ENCODE assay signal across 22 cellular contexts in the genomic region with DNA sequence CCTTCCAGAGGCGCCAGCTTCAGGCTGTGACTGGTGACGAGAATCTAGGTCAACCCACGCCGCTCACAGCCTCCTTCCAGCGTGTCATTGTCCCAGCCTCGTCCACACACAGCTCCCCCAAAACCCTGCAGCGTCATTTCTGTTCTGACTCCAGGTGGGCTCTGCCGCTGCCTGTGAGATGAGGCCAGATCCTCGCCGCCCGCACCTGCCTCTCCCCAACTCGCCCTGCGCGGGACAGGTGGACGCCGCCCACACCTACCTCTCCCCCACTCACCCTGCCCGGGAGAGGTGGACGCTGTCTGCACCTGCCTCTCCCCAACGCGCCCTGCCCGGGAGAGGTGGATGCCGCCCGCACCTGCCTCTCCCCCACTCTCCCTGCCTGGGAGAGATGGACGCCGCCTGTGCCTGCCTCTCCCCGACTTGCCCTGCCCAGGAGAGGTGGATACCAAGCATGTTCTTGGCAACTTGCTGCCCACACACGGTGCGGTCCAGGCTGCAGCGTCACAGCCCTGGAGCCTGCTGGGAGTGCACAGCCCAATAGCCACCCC. TPM values are rescaled to one million over a fixed set of nuclear protein-coding genes. Genes with fewer than 3 reads are reported as not detected.
DNase-seq lines count a peak whose midpoint lies in the region; ATAC-seq, FAIRE-seq and TF ChIP-seq lines count a peak whose summit lies in the region.
"Had no signal": no experiment of that assay in that cellular context is flagged by ENCODE, and none has a peak within 500 bp of the region (broad histone marks: within the 10 kb centered on the region; RNA-seq: fewer than 3 reads in every experiment).

No MANE protein-coding gene starts in this region.

- peak in 2 of 3 donors; percentile 31 to 51 for DNase-seq in right lobe of liver
- DNase-seq in HepG2 (ENCODE audit: low spot score) = no peak
- DNase-seq in NCI-H2196 treated with DMSO at 0.1 percent for 48 hours (lab: John Stamatoyannopoulos, UW; ENCODE audit: unreplicated experiment) = peak; percentile 18
- DNase-seq in left colon = peak in 1 of 2 donors; percentile 18
- DNase-seq in activated T-cell treated with anti-CD3 and anti-CD28 coated beads, Interleukin-2, amount 50 U/mL, for 1 hour = no peak
- DNase-seq in activated CD8-positive, alpha-beta memory T cell treated with anti-CD3 and anti-CD28 coated beads, Interleukin-2, amount 50 U/mL, for 48 hours = no peak
- DNase-seq: activated CD4-positive, alpha-beta T cell treated with anti-CD3 and anti-CD28 coated beads, Interleukin-2, amount 10 ng/mL, durations not matched to agents 24 days and 14 days; amygdala; DMS79 treated with DMSO at 0.1 percent for 48 hours; kidney glomerular epithelial cell; mesendoderm; MM.1S; naive thymus-derived CD8-positive, alpha-beta T cell; NCI-H146; SJCRH30; T-helper 17 cell had no signal

- FAIRE-seq in HepG2 (lab: Jason Lieb, UNC) = no peak
- FAIRE-seq: GM12878, K562 had no signal

- TF ChIP-seq EP300 in HepG2 (IDR thresholded peaks at IDR 0.05; ENCODE audit: low read depth in 2 of 2, low read length in 2 of 2) (no peak), HepG2 (CRISPR knock-in tag; IDR thresholded peaks at IDR 0.05; ENCODE audit: borderline replicate concordance) (no peak)

- no peaks in the 10 kb centered on the region for H3K79me2 ChIP-seq in HepG2 (ENCODE audit: insufficient read depth, low read length)
- H3K79me2 ChIP-seq: parathyroid adenoma had no signal

- no peak overlapping the region for H2AFZ ChIP-seq in HepG2 (ENCODE audit: low read length)
- H2AFZ ChIP-seq: parathyroid adenoma had no signal

- no peaks in the 10 kb centered on the region for H3K27me3 ChIP-seq in right lobe of liver
- peaks cover 34 to 84% of the 10 kb centered on the region in 2 experiments for H3K27me3 ChIP-seq in HepG2 (ENCODE audit: control insufficient read depth in 1 of 2, insufficient read depth in 2 of 2, low read length in 2 of 2)
- H3K27me3 ChIP-seq: SJCRH30 had no signal

- H3K4me1 ChIP-seq in right lobe of liver = no peaks in the 10 kb centered on the region
- no peaks in the 10 kb centered on the region for H3K4me1 ChIP-seq in HepG2 (ENCODE audit: insufficient read depth, low read length)
- H3K4me1 ChIP-seq: parathyroid adenoma, SJCRH30 had no signal

- intact Hi-C loops in right lobe of liver (cut with DNase I) (no loop called here), HepG2 (cut with micrococcal nuclease; ENCODE audit: unreplicated experiment) (no loop called here), left colon (cut with DNase I, micrococcal nuclease) (no loop called here)

- TF ChIP-seq POLR2A in right lobe of liver (IDR thresholded peaks at IDR 0.05) = no peak
- no peak for TF ChIP-seq POLR2A in HepG2 (IDR thresholded peaks at IDR 0.05; ENCODE audit: insufficient read depth in 1 of 2, low read depth in 2 of 2, low read length in 2 of 2)

- 0 out of 2 replicates have a peak, but pooled peaks cover 5% of the 10 kb centered on the region for H4K20me1 ChIP-seq in HepG2 (ENCODE audit: insufficient read depth, low read length)

- in situ Hi-C loops in HepG2 (cut with HindIII; ENCODE audit: extremely low pct_ligation_motif_present, low pct_unique_long_range_greater_than_20kb) = no loop called here

- no peaks in the 10 kb centered on the region for H3K9me3 ChIP-seq in right lobe of liver
- no peaks in the 10 kb centered on the region for H3K9me3 ChIP-seq in HepG2 (ENCODE audit: low read length)
- H3K9me3 ChIP-seq: SJCRH30, thoracic aorta had no signal

- no peak for TF ChIP-seq CTCF in right lobe of liver (IDR thresholded peaks at IDR 0.05)
- TF ChIP-seq CTCF in HepG2 (CRISPR knock-in tag; IDR thresholded peaks at IDR 0.05) = no peak

- H3K4me3 ChIP-seq in right lobe of liver (no peak overlapping the region), HepG2 (replicated peaks in 1 of 3; ENCODE audit: insufficient read depth in 1 of 3, low read depth in 2 of 3, low read length in 3 of 3) (no peak overlapping the region)
- H3K4me3 ChIP-seq: GM12878, K562, SJCRH30, thoracic aorta had no signal

- H3K36me3 ChIP-seq in right lobe of liver (no peaks in the 10 kb centered on the region), HepG2 (replicated peaks in 1 of 2; ENCODE audit: control insufficient read depth in 1 of 2, insufficient read depth in 2 of 2, low read length in 2 of 2) (no peaks in the 10 kb centered on the region)
- H3K36me3 ChIP-seq: SJCRH30, thoracic aorta had no signal

- H3K9ac ChIP-seq in HepG2 (ENCODE audit: insufficient read depth, low read depth, low read length) = no peak overlapping the region
- H3K9ac ChIP-seq: parathyroid adenoma had no signal

- H3K27ac ChIP-seq in right lobe of liver (no peak overlapping the region), HepG2 (ENCODE audit: extremely low read length, insufficient read depth, low read length) (no peak overlapping the region)
- H3K27ac ChIP-seq: parathyroid adenoma, SJCRH30, thoracic aorta had no signal

- POLR2A ChIA-PET in HepG2 (lab: Yijun Ruan, JAX) = no interaction called here

- CTCF ChIA-PET in HepG2 (lab: Yijun Ruan, JAX; ENCODE audit: low intra/inter-chr PET ratio, low total read pairs) = no interaction called here

- 61% methylated on average over 10 of the region's 29 CpGs for WGBS in right lobe of liver (ENCODE audit: insufficient coverage, low coverage, low lambda C conversion rate, missing lambda C conversion rate)
- WGBS in HepG2 (ENCODE audit: low lambda C conversion rate) = 27% methylated on average over 6 of the region's 29 CpGs

- no peak for ATAC-seq in right lobe of liver
- no peak for ATAC-seq in HepG2
- peak; percentile 5 for ATAC-seq in left colon
- no peak for ATAC-seq in GM21423 (IDR thresholded peaks at IDR 0.05; ENCODE audit: unreplicated experiment)
- ATAC-seq: GM12878; K562; naive thymus-derived CD8-positive, alpha-beta T cell; T-helper 17 cell had no signal

- no TSS peak for BruUV-seq in HepG2 (replicated peaks; lab: Mats Ljungman, UMichigan)

- TF ChIP-seq RAD21 in HepG2 (CRISPR knock-in tag; IDR thresholded peaks at IDR 0.05) = no peak

- H3K4me2 ChIP-seq in HepG2 (ENCODE audit: low read depth, low read length) = no peak overlapping the region

TF ChIP-seq in HepG2, 621 proteins besides CTCF, POLR2A, EP300 and RAD21 (continues in another document):
- no peak for TF ChIP-seq EZH2 (conservative IDR thresholded peaks at IDR 0.05; ENCODE audit: low read depth, low read length)
- TF ChIP-seq, protein P1, sequence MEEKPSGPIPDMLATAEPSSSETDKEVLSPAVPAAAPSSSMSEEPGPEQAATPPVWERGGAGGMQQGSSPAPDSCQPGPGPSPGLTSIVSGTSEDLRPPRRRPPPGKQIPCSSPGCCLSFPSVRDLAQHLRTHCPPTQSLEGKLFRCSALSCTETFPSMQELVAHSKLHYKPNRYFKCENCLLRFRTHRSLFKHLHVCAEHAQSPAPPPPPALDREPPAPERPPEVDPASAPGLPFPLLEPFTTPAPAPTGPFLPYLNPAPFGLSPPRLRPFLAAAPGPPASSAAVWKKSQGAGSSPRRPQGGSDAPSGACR (CRISPR knock-in tag; IDR thresholded peaks at IDR 0.05) = no peak
- TF ChIP-seq, protein P2, sequence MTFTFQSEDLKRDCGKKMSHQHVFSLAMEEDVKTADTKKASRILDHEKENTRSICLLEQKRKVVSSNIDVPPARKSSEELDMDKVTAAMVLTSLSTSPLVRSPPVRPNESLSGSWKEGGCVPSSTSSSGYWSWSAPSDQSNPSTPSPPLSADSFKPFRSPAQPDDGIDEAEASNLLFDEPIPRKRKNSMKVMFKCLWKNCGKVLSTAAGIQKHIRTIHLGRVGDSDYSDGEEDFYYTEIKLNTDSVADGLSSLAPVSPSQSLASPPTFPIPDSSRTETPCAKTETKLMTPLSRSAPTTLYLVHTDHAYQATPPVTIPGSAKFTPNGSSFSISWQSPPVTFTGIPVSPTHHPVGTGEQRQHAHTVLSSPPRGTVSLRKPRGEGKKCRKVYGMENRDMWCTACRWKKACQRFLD (CRISPR knock-in tag; IDR thresholded peaks at IDR 0.05; ENCODE audit: borderline replicate concordance) = no peak
- TF ChIP-seq ZBTB38 (CRISPR knock-in tag; IDR thresholded peaks at IDR 0.05) = no peak

RNA-seq across cellular contexts. Expression of a gene that starts 32.0 kb away (rescaled TPM):
- total RNA-seq in right lobe of liver (under 1 TPM; 0.16 to 0.67 (median 0.32) TPM), HepG2 (2016; rRNA removed; fragmentation: Illumina TruSeq; extraction: Trizol) (0.74 and 0.84 TPM in 2 replicates), left colon (under 1 TPM in 1 of 2 donors, not detected in 1; 0.37 TPM)
- not detected in 2 replicates for total RNA-seq in HepG2 (2016; cell fraction: cytosol; rRNA removed; fragmentation: Illumina TruSeq; extraction: Trizol; ENCODE audit: low read depth)
- total RNA-seq in HepG2 (2016; cell fraction: insoluble cytoplasmic fraction; rRNA removed; fragmentation: Illumina TruSeq; extraction: Trizol) = 0.87 and 1.1 TPM in 2 replicates
- total RNA-seq in HepG2 (2016; cell fraction: membrane; rRNA removed; fragmentation: Illumina TruSeq; extraction: Trizol) = 0.21 and 0.34 TPM in 2 replicates
- total RNA-seq in HepG2 (2016; cell fraction: nucleus; rRNA removed; fragmentation: Illumina TruSeq; extraction: Trizol) = 0.53 and 1.3 TPM in 2 replicates
- 0.10 and 0.24 TPM in 2 replicates for polyA plus RNA-seq in HepG2 (2011; rRNA removed)
- 0.13 and 0.19 TPM in 2 replicates for polyA plus RNA-seq in HepG2 (2011; cell fraction: cytosol; rRNA removed)
- 0.05 and 0.27 TPM in 2 replicates for polyA plus RNA-seq in HepG2 (2011; cell fraction: nucleus; rRNA removed)
- polyA plus RNA-seq in HepG2 (2012) = 0.12 and 0.16 TPM in 2 replicates
- polyA plus RNA-seq in HepG2 (2016; cell fraction: cytosol; fragmentation: Illumina TruSeq; extraction: Trizol; ENCODE audit: low read depth) = 0.18 and 0.26 TPM in 2 replicates
- 0.86 and 1.2 TPM in 2 replicates for polyA plus RNA-seq in HepG2 (2016; cell fraction: insoluble cytoplasmic fraction; fragmentation: Illumina TruSeq; extraction: Trizol; ENCODE audit: low read depth)
- 0.33 and 0.34 TPM in 2 replicates for polyA plus RNA-seq in HepG2 (2016; cell fraction: membrane; fragmentation: Illumina TruSeq; extraction: Trizol; ENCODE audit: low read depth)
- polyA plus RNA-seq in HepG2 (2016; cell fraction: nucleus; fragmentation: Illumina TruSeq; extraction: Trizol; ENCODE audit: insufficient read depth, low read depth) = 0.60 and 0.65 TPM in 2 replicates
- 0.06 TPM in 1 of 2 replicates, not detected in the other for polyA minus RNA-seq in HepG2 (2011; rRNA and poly(A)+ RNA removed; ENCODE audit: low replicate concordance)
- polyA minus RNA-seq in HepG2 (2011; cell fraction: cytosol; rRNA and poly(A)+ RNA removed) = not detected in 2 replicates
- 0.26 TPM in 1 of 2 replicates, not detected in the other for polyA minus RNA-seq in HepG2 (2011; cell fraction: nucleus; rRNA and poly(A)+ RNA removed)
- total RNA-seq: activated CD4-positive, alpha-beta T cell treated with anti-CD3 and anti-CD28 coated beads, Interleukin-2, amount 10 ng/mL, durations not matched to agents 24 days and 14 days; GM12878; K562; naive thymus-derived CD8-positive, alpha-beta T cell; T-helper 17 cell; thoracic aorta had no signal
- polyA plus RNA-seq: CD8-positive, alpha-beta memory T cell; K562; naive thymus-derived CD8-positive, alpha-beta T cell had no signal

Comparison
In these comparisons a context has a peak if more than half of its experiments do, and no peak if none do; other contexts are left out.
1. DNase-seq: peak in right lobe of liver (2 of 3) and NCI-H2196 treated with DMSO at 0.1 percent for 48 hours (single experiment); none in HepG2 (single experiment), activated T-cell treated with anti-CD3 and anti-CD28 coated beads, Interleukin-2, amount 50 U/mL, for 1 hour (single experiment) and activated CD8-positive, alpha-beta memory T cell treated with anti-CD3 and anti-CD28 coated beads, Interleukin-2, amount 50 U/mL, for 48 hours (single experiment).